In genomic region chr16:72878301-72879269, GRCh38 we compare ENCODE assay signal across 1 cellular context.
A peak's percentile ranks its signal among the peaks of the same experiment; 100 is the strongest.
TF ChIP-seq lines count a peak whose summit lies in the region.

No MANE protein-coding gene starts in this region.

TF ChIP-seq in HepG2, 621 proteins besides CTCF, POLR2A, EP300 and RAD21 (continued from another document and continues in another):
- TF ChIP-seq REST (IDR thresholded peaks at IDR 0.05; ENCODE audit: borderline replicate concordance in 1 of 2, low read depth in 1 of 2, low read length in 2 of 2) (no peak), DNMT1 (CRISPR knock-in tag; IDR thresholded peaks at IDR 0.05) (no peak), PAXIP1 (CRISPR knock-in tag; conservative IDR thresholded peaks at IDR 0.05) (peak; percentile 64), ZNF878 (CRISPR knock-in tag; IDR thresholded peaks at IDR 0.05) (no peak), ZNF451 (CRISPR knock-in tag; IDR thresholded peaks at IDR 0.05) (no peak), ZFP36L2 (CRISPR knock-in tag; IDR thresholded peaks at IDR 0.05) (no peak), MEIS2 (CRISPR knock-in tag; IDR thresholded peaks at IDR 0.05) (peak; percentile 6; the same call in 1 of the 2 replicates), SSRP1 (CRISPR knock-in tag; IDR thresholded peaks at IDR 0.05) (0 out of 2 replicates have a peak, but pooled peaks have one; percentile 53), USF2 (IDR thresholded peaks at IDR 0.05; ENCODE audit: low read depth, low read length) (no peak), USF2 (CRISPR knock-in tag; IDR thresholded peaks at IDR 0.05; ENCODE audit: borderline replicate concordance) (no peak), SNRNP70 (IDR thresholded peaks at IDR 0.05; ENCODE audit: low read depth, low read length) (no peak), ATF3 (CRISPR knock-in tag; IDR thresholded peaks at IDR 0.05) (no peak; the same call in 1 of the 2 replicates), HOMEZ (CRISPR knock-in tag; IDR thresholded peaks at IDR 0.05; ENCODE audit: low read depth) (no peak), RERE (CRISPR knock-in tag; IDR thresholded peaks at IDR 0.05; ENCODE audit: low read depth) (no peak), THAP7 (CRISPR knock-in tag; IDR thresholded peaks at IDR 0.05) (peak; percentile 75; the same call in 1 of the 2 replicates), KDM2A (CRISPR knock-in tag; IDR thresholded peaks at IDR 0.05; ENCODE audit: borderline replicate concordance, low read depth) (no peak), NCOR1 (IDR thresholded peaks at IDR 0.05; ENCODE audit: borderline replicate concordance, low read length) (peak; percentile 74; the same call in 1 of the 2 replicates), RXRA (CRISPR knock-in tag; IDR thresholded peaks at IDR 0.05) (peak; percentile 59), JUN (CRISPR knock-in tag; IDR thresholded peaks at IDR 0.05) (peak; percentile 59; the same call in 1 of the 2 replicates), ZNF678 (CRISPR knock-in tag; IDR thresholded peaks at IDR 0.05) (0 out of 2 replicates have a peak, but pooled peaks have one; percentile 54), ZNF503 (CRISPR knock-in tag; IDR thresholded peaks at IDR 0.05) (no peak), FOXO4 (CRISPR knock-in tag; conservative IDR thresholded peaks at IDR 0.05) (no peak), TRIM24 (CRISPR knock-in tag; IDR thresholded peaks at IDR 0.05) (no peak), PCBP2 (optimal IDR thresholded peaks at IDR 0.05; ENCODE audit: low read depth, low read length, poor library complexity, severe bottlenecking) (no peak), ZNF816 (CRISPR knock-in tag; IDR thresholded peaks at IDR 0.05; ENCODE audit: borderline replicate concordance) (no peak), IKZF5 (CRISPR knock-in tag; IDR thresholded peaks at IDR 0.05) (peak; percentile 51; the same call in 1 of the 2 replicates), KDM5A (IDR thresholded peaks at IDR 0.05; ENCODE audit: borderline replicate concordance, low read length) (no peak), ZNF367 (CRISPR knock-in tag; IDR thresholded peaks at IDR 0.05; ENCODE audit: borderline replicate concordance) (no peak), ZNF749 (CRISPR knock-in tag; IDR thresholded peaks at IDR 0.05; ENCODE audit: borderline replicate concordance) (no peak), SIN3A (IDR thresholded peaks at IDR 0.05; ENCODE audit: borderline replicate concordance, low read depth, low read length) (no peak), ZNF543 (CRISPR knock-in tag; IDR thresholded peaks at IDR 0.05) (peak; percentile 79; the same call in 1 of the 2 replicates)
